In genomic region chr11:43643898-43644625, GRCh38 we compare ENCODE assay signal across 8 cellular contexts. TPM values are rescaled to one million over a fixed set of nuclear protein-coding genes. Genes with fewer than 3 reads are reported as not detected.
DNase-seq lines count a peak whose midpoint lies in the region; ATAC-seq and TF ChIP-seq lines count a peak whose summit lies in the region.

No MANE protein-coding gene starts in this region.

- H3K79me2 ChIP-seq in OCI-LY7 (ENCODE audit: insufficient read depth, low read depth, low read length) = peaks cover 12% of the 10 kb centered on the region; the same call in 1 of the 2 replicates

- POLR2A ChIA-PET in OCI-LY7 (lab: Charles Lee) = interaction anchor here (1.0 kb wide), 1 partner anchor 49 kb away, joined by 3 read pairs; no protein-coding TSS in a partner anchor

- DNase-seq in DMS114 treated with DMSO at 0.1 percent for 48 hours (lab: John Stamatoyannopoulos, UW; ENCODE audit: unreplicated experiment) = peak; percentile 76
- peak; percentile 62 for DNase-seq in HuH-7 (ENCODE audit: low spot score)
- peak; percentile 92 for DNase-seq in OCI-LY7 (ENCODE audit: low spot score)
- peak; percentile 86 for DNase-seq in activated T-cell treated with anti-CD3 and anti-CD28 coated beads for 48 hours (ENCODE audit: low read depth)
- DNase-seq in epithelial cell of proximal tubule (ENCODE audit: low read depth) = no peak
- DNase-seq in mucosa of gallbladder (ENCODE audit: low spot score) = peak; percentile 90
- DNase-seq in stimulated activated CD8-positive, alpha-beta memory T cell treated with anti-CD3 and anti-CD28 coated beads, Interleukin-4, amount 100 ng/mL, for 24 hours (ENCODE audit: low read depth) = peak; percentile 79

- no peaks in the 10 kb centered on the region for H3K9me2 ChIP-seq in OCI-LY7 (ENCODE audit: insufficient read depth, low read length)

- no peaks in the 10 kb centered on the region for H4K20me1 ChIP-seq in OCI-LY7 (ENCODE audit: insufficient read depth, low read length)

- BruUV-seq in OCI-LY7 (replicated peaks; lab: Mats Ljungman, UMichigan) = TSS peak; percentile 94

- H3K9me3 ChIP-seq in OCI-LY7 (ENCODE audit: low read length) = peaks cover 11% of the 10 kb centered on the region; the same call in 1 of the 2 replicates

- no peaks in the 10 kb centered on the region; the same call in 1 of the 2 replicates for H3K36me3 ChIP-seq in OCI-LY7 (ENCODE audit: insufficient read depth, low read length)

- peak overlapping the region; percentile 94 for H3K4me3 ChIP-seq in OCI-LY7 (ENCODE audit: low read depth, low read length, poor library complexity, severe bottlenecking)
- peak overlapping the region; percentile 96 for H3K4me3 ChIP-seq in epithelial cell of proximal tubule (ENCODE audit: low read depth, low read length)

- intact Hi-C loops in OCI-LY7 (cut with micrococcal nuclease; ENCODE audit: unreplicated experiment) = loop anchor here (2.0 to 5.0 kb wide), 2 partner anchors 37 to 208 kb away; partner anchors contain the start of gene HSD17B12

- H3K4me2 ChIP-seq in OCI-LY7 (ENCODE audit: low read length) = peak overlapping the region; percentile 93

- H3K27ac ChIP-seq in OCI-LY7 (ENCODE audit: low read depth, low read length, poor library complexity, severe bottlenecking) = no peak overlapping the region

- no peak for TF ChIP-seq CTCF in OCI-LY7 (conservative IDR thresholded peaks at IDR 0.05; ENCODE audit: low read length)
- TF ChIP-seq CTCF in epithelial cell of proximal tubule (conservative IDR thresholded peaks at IDR 0.05; ENCODE audit: low read depth, low read length) = no peak

- peaks cover 7% of the 10 kb centered on the region for H3K4me1 ChIP-seq in OCI-LY7 (ENCODE audit: insufficient read depth, low read length, poor library complexity, severe bottlenecking)

- peak; percentile 99 for ATAC-seq in GM21526 (IDR thresholded peaks at IDR 0.05; ENCODE audit: low FRiP score, unreplicated experiment)

- CTCF ChIA-PET in OCI-LY7 (lab: Charles Lee; ENCODE audit: unreplicated experiment) = interaction anchor here (1.5 kb wide), 1 partner anchor 208 kb away, joined by 3 read pairs; no protein-coding TSS in a partner anchor

- H2AFZ ChIP-seq in OCI-LY7 (ENCODE audit: low read length) = peak overlapping the region; percentile 98

RNA-seq across cellular contexts. Expression of gene HSD17B12, which starts 36.5 kb away (rescaled TPM):
- 58.0 and 70.9 TPM in 2 replicates for total RNA-seq in OCI-LY7 (2014; rRNA removed; shearing (Covaris generic))
- total RNA-seq in OCI-LY7 (2022) (138 and 148 TPM in 2 replicates), epithelial cell of proximal tubule (49.5 and 65.0 TPM in 2 replicates), mucosa of gallbladder (113 TPM)
